ENCODE assay signal across 13 cellular contexts in genomic region chr7:2517678-2518077, GRCh38. TPM values are rescaled to one million over a fixed set of nuclear protein-coding genes. Genes with fewer than 3 reads are reported as not detected.
A peak's percentile ranks its signal among the peaks of the same experiment; 100 is the strongest.
DNase-seq lines count a peak whose midpoint lies in the region; ATAC-seq and TF ChIP-seq lines count a peak whose summit lies in the region.
"Had no signal": no experiment of that assay in that cellular context is flagged by ENCODE, and none has a peak within 500 bp of the region (broad histone marks: within the 10 kb centered on the region; RNA-seq: fewer than 3 reads in every experiment).

No MANE protein-coding gene starts in this region.

- H3K4me3 Mint-ChIP-seq in activated CD4-positive, alpha-beta T cell treated with anti-CD3 and anti-CD28 coated beads, Interleukin-2, amount 10 ng/mL, durations not matched to agents 7 days and 5 days = peak overlapping the region; percentile 35
- H3K4me3 Mint-ChIP-seq in T-cell = peak overlapping the region; percentile 66 to 78 (median 72)

- peaks cover 29% of the 10 kb centered on the region for H3F3A ChIP-seq in smooth muscle cell (ENCODE audit: low read depth)

- no peaks in the 10 kb centered on the region for H3K36me3 ChIP-seq in fibroblast of lung (ENCODE audit: control insufficient read depth, insufficient read depth, low read length)
- H3K36me3 ChIP-seq in smooth muscle cell (ENCODE audit: low read depth) = no peaks in the 10 kb centered on the region
- H3K36me3 ChIP-seq in right lobe of liver = no peaks in the 10 kb centered on the region
- H3K36me3 ChIP-seq: neutrophil had no signal

- peak overlapping the region; percentile 71 for H3K27ac Mint-ChIP-seq in activated CD4-positive, alpha-beta T cell treated with anti-CD3 and anti-CD28 coated beads, Interleukin-2, amount 10 ng/mL, durations not matched to agents 7 days and 5 days
- H3K27ac Mint-ChIP-seq in T-cell = peak overlapping the region; percentile 11 to 81

- POLR2A ChIA-PET in activated CD4-positive, alpha-beta T cell treated with anti-CD3 and anti-CD28 coated beads, Interleukin-2, amount 10 ng/mL, durations not matched to agents 7 days and 5 days (lab: Charles Lee) = no interaction called here
- POLR2A ChIA-PET in T-cell (lab: Charles Lee) = no interaction called here

- H3K27me3 ChIP-seq in fibroblast of lung (ENCODE audit: control insufficient read depth, insufficient read depth, low read length) (no peaks in the 10 kb centered on the region), smooth muscle cell (ENCODE audit: low read depth) (no peaks in the 10 kb centered on the region), right lobe of liver (peaks cover 0 to 5% of the 10 kb centered on the region in 2 donors)

- no peaks in the 10 kb centered on the region for H3K27me3 Mint-ChIP-seq in activated CD4-positive, alpha-beta T cell treated with anti-CD3 and anti-CD28 coated beads, Interleukin-2, amount 10 ng/mL, durations not matched to agents 7 days and 5 days
- no peaks in the 10 kb centered on the region for H3K27me3 Mint-ChIP-seq in T-cell

- WGBS in smooth muscle cell (ENCODE audit: low lambda C conversion rate) = 28% methylated on average over 9 of the region's 9 CpGs
- 10% methylated on average over 2 of the region's 9 CpGs for WGBS in right lobe of liver (ENCODE audit: insufficient coverage, low coverage, low lambda C conversion rate, missing lambda C conversion rate)

- TF ChIP-seq POLR2A in right lobe of liver (IDR thresholded peaks at IDR 0.05) = no peak

- peaks cover 21% of the 10 kb centered on the region for H3K4me1 Mint-ChIP-seq in activated CD4-positive, alpha-beta T cell treated with anti-CD3 and anti-CD28 coated beads, Interleukin-2, amount 10 ng/mL, durations not matched to agents 7 days and 5 days
- peaks cover 25 to 37% (median 35%) of the 10 kb centered on the region in 3 donors for H3K4me1 Mint-ChIP-seq in T-cell

- CTCF ChIA-PET in activated CD4-positive, alpha-beta T cell treated with anti-CD3 and anti-CD28 coated beads, Interleukin-2, amount 10 ng/mL, durations not matched to agents 7 days and 5 days (lab: Charles Lee) = interaction anchor here (0.6 to 1.5 kb wide), 3 partner anchors 8 to 42 kb away, joined by 3 read pairs; no protein-coding TSS in a partner anchor
- CTCF ChIA-PET in T-cell (lab: Charles Lee) = no interaction called here

- H4K20me1 ChIP-seq in fibroblast of lung (ENCODE audit: control insufficient read depth, extremely low read depth, insufficient read depth, low read length) (no peaks in the 10 kb centered on the region), smooth muscle cell (ENCODE audit: low read depth) (peaks cover 27% of the 10 kb centered on the region)

- H3K4me1 ChIP-seq in fibroblast of lung (ENCODE audit: control insufficient read depth, extremely low read depth, insufficient read depth, low read length) = peaks cover 31% of the 10 kb centered on the region
- H3K4me1 ChIP-seq in smooth muscle cell (ENCODE audit: low read depth) = peaks cover 38% of the 10 kb centered on the region
- peaks cover 0 to 6% (median 0%) of the 10 kb centered on the region in 4 donors for H3K4me1 ChIP-seq in right lobe of liver

- DNase-seq in activated CD4-positive, alpha-beta T cell treated with anti-CD3 and anti-CD28 coated beads, Interleukin-2, amount 10 ng/mL, durations not matched to agents 7 days and 5 days = no peak
- no peak for DNase-seq in activated CD4-positive, alpha-beta T cell treated with anti-CD3 and anti-CD28 coated beads for 4 hours
- DNase-seq in T-cell (no peak), fibroblast of lung (ENCODE audit: low read depth in 2 of 2) (peak in 1 of 2 donors; percentile 74), smooth muscle cell (lab: John Stamatoyannopoulos, UW; ENCODE audit: unreplicated experiment) (no peak), right lobe of liver (no peak), KG1 (lab: John Stamatoyannopoulos, UW) (no peak), DMS79 treated with DMSO at 0.1 percent for 48 hours (lab: John Stamatoyannopoulos, UW) (no peak)
- DNase-seq: NCI-H1417 treated with DMSO at 0.1 percent for 48 hours; stimulated activated CD4-positive, alpha-beta T cell treated with anti-CD3 and anti-CD28 coated beads, Interleukin-4, amount 100 ng/mL, for 1 hour; T-helper 9 cell had no signal

- H3K79me2 ChIP-seq in fibroblast of lung (ENCODE audit: control insufficient read depth, insufficient read depth, low read length) (no peaks in the 10 kb centered on the region), smooth muscle cell (ENCODE audit: low read depth) (peaks cover 27% of the 10 kb centered on the region)

- intact Hi-C loops in right lobe of liver (cut with DNase I) = no loop called here

- peaks cover 19% of the 10 kb centered on the region for H3K36me3 Mint-ChIP-seq in activated CD4-positive, alpha-beta T cell treated with anti-CD3 and anti-CD28 coated beads, Interleukin-2, amount 10 ng/mL, durations not matched to agents 7 days and 5 days (ENCODE audit: low read depth)
- H3K36me3 Mint-ChIP-seq in T-cell = peaks cover 10% of the 10 kb centered on the region

- H3K9me3 Mint-ChIP-seq in activated CD4-positive, alpha-beta T cell treated with anti-CD3 and anti-CD28 coated beads, Interleukin-2, amount 10 ng/mL, durations not matched to agents 7 days and 5 days = no peaks in the 10 kb centered on the region
- no peaks in the 10 kb centered on the region for H3K9me3 Mint-ChIP-seq in T-cell

- H3K4me2 ChIP-seq in fibroblast of lung (ENCODE audit: extremely low read depth, insufficient read depth, low read length) (peak overlapping the region; percentile 21), smooth muscle cell (peak overlapping the region; percentile 94)

- ATAC-seq in T-cell (replicated peaks in 1 of 4) (no peak), right lobe of liver (no peak)

- H3K27ac ChIP-seq in fibroblast of lung (ENCODE audit: insufficient read depth, low read length) (no peak overlapping the region), smooth muscle cell (ENCODE audit: low read depth) (peak overlapping the region; percentile 93), right lobe of liver (no peak overlapping the region)
- H3K27ac ChIP-seq: neutrophil had no signal

- H3K9ac ChIP-seq in fibroblast of lung (ENCODE audit: insufficient read depth, low read length) = no peak overlapping the region
- peak overlapping the region; percentile 68 for H3K9ac ChIP-seq in smooth muscle cell (ENCODE audit: low read depth)

- TF ChIP-seq CTCF in fibroblast of lung (conservative IDR thresholded peaks at IDR 0.05 in 1 of 2, IDR thresholded peaks at IDR 0.05 in 1 of 2; ENCODE audit: low read depth in 1 of 2, low read length in 2 of 2) = no peak
- TF ChIP-seq CTCF in smooth muscle cell (IDR thresholded peaks at IDR 0.05; ENCODE audit: borderline replicate concordance, insufficient read depth, poor library complexity, severe bottlenecking) = no peak
- TF ChIP-seq CTCF in right lobe of liver (IDR thresholded peaks at IDR 0.05) = no peak

- H3K9me3 ChIP-seq in fibroblast of lung (ENCODE audit: control insufficient read depth, insufficient read depth, low read depth, low read length) = no peaks in the 10 kb centered on the region
- H3K9me3 ChIP-seq in smooth muscle cell (replicated peaks; ENCODE audit: low read depth) = no peaks in the 10 kb centered on the region
- no peaks in the 10 kb centered on the region for H3K9me3 ChIP-seq in right lobe of liver
- H3K9me3 ChIP-seq: neutrophil had no signal

- H2AFZ ChIP-seq in fibroblast of lung (ENCODE audit: low read length) (no peak overlapping the region), smooth muscle cell (ENCODE audit: low read depth) (no peak overlapping the region)

- no peak overlapping the region for H3K4me3 ChIP-seq in fibroblast of lung (replicated peaks in 1 of 4; ENCODE audit: control extremely low read depth in 1 of 4, insufficient read depth in 1 of 4, low read depth in 3 of 4, low read length in 4 of 4)
- no peak overlapping the region for H3K4me3 ChIP-seq in smooth muscle cell
- no peak overlapping the region for H3K4me3 ChIP-seq in right lobe of liver

RNA-seq across cellular contexts. Expression of gene LFNG, which starts 1.9 kb away (rescaled TPM):
- 100 to 1,000 TPM in 1 of 2 experiments, 10 to 100 TPM in 1; 93.3 to 109 TPM for total RNA-seq in activated CD4-positive, alpha-beta T cell treated with anti-CD3 and anti-CD28 coated beads, Interleukin-2, amount 10 ng/mL, durations not matched to agents 7 days and 5 days
- total RNA-seq in T-cell (100 to 1,000 TPM; 110 to 198 (median 182) TPM), fibroblast of lung (0.33 and 0.77 TPM in 2 replicates), smooth muscle cell (9.8 and 19.5 TPM in 2 replicates), right lobe of liver (1 to 10 TPM; 1.0 to 4.3 (median 1.7) TPM)
- polyA plus RNA-seq in fibroblast of lung (1.2 and 3.5 TPM in 2 replicates), smooth muscle cell (6.0 and 7.9 TPM in 2 replicates)
- 1.7 and 4.5 TPM in 2 replicates for polyA plus RNA-seq in fibroblast of lung (2012)
- 0.93 and 5.2 TPM in 2 replicates for polyA minus RNA-seq in fibroblast of lung (ENCODE audit: low replicate concordance)

RNA-seq across cellular contexts. Expression of gene BRAT1, which starts 37.6 kb away (rescaled TPM):
- 10 to 100 TPM; 40.0 to 43.9 TPM for total RNA-seq in activated CD4-positive, alpha-beta T cell treated with anti-CD3 and anti-CD28 coated beads, Interleukin-2, amount 10 ng/mL, durations not matched to agents 7 days and 5 days
- total RNA-seq in T-cell (10 to 100 TPM; 23.6 to 46.2 (median 43.1) TPM), fibroblast of lung (20.1 and 20.3 TPM in 2 replicates), smooth muscle cell (11.2 and 16.8 TPM in 2 replicates), right lobe of liver (10 to 100 TPM; 11.1 to 25.9 (median 14.8) TPM)
- polyA plus RNA-seq in fibroblast of lung (4.0 and 5.8 TPM in 2 replicates), smooth muscle cell (32.4 and 43.6 TPM in 2 replicates)
- 10.2 and 18.5 TPM in 2 replicates for polyA plus RNA-seq in fibroblast of lung (2012)
- 5.2 and 21.0 TPM in 2 replicates for polyA minus RNA-seq in fibroblast of lung (ENCODE audit: low replicate concordance)

RNA-seq across cellular contexts. Expression of gene IQCE, which starts 41.1 kb away (rescaled TPM):
- total RNA-seq in activated CD4-positive, alpha-beta T cell treated with anti-CD3 and anti-CD28 coated beads, Interleukin-2, amount 10 ng/mL, durations not matched to agents 7 days and 5 days = 10 to 100 TPM; 13.8 to 15.5 TPM
- total RNA-seq in T-cell (10 to 100 TPM in 1 of 5 donors, 1 to 10 TPM in 4; 4.5 to 11.7 (median 8.0) TPM), fibroblast of lung (7.7 and 8.3 TPM in 2 replicates), smooth muscle cell (12.7 and 15.0 TPM in 2 replicates), right lobe of liver (1 to 10 TPM; 3.7 to 7.0 (median 4.0) TPM)
- polyA plus RNA-seq in fibroblast of lung (5.1 and 5.3 TPM in 2 replicates), smooth muscle cell (5.8 and 16.3 TPM in 2 replicates)
- polyA plus RNA-seq in fibroblast of lung (2012) = 7.4 and 8.1 TPM in 2 replicates
- polyA minus RNA-seq in fibroblast of lung (ENCODE audit: low replicate concordance) = 8.1 and 8.6 TPM in 2 replicates

RNA-seq across cellular contexts. Expression of gene GRIFIN, which starts 41.5 kb away (rescaled TPM):
- not detected for total RNA-seq in activated CD4-positive, alpha-beta T cell treated with anti-CD3 and anti-CD28 coated beads, Interleukin-2, amount 10 ng/mL, durations not matched to agents 7 days and 5 days
- total RNA-seq in T-cell = not detected
- not detected in 2 replicates for total RNA-seq in fibroblast of lung
- polyA plus RNA-seq in fibroblast of lung = not detected in 2 replicates
- polyA plus RNA-seq in fibroblast of lung (2012) = not detected in 2 replicates
- polyA minus RNA-seq in fibroblast of lung (ENCODE audit: low replicate concordance) = not detected in 2 replicates
- not detected in 2 replicates for total RNA-seq in smooth muscle cell
- polyA plus RNA-seq in smooth muscle cell = not detected in 2 replicates
- not detected for total RNA-seq in right lobe of liver
- total RNA-seq: temporal lobe had no signal
